In the genomic region with DNA sequence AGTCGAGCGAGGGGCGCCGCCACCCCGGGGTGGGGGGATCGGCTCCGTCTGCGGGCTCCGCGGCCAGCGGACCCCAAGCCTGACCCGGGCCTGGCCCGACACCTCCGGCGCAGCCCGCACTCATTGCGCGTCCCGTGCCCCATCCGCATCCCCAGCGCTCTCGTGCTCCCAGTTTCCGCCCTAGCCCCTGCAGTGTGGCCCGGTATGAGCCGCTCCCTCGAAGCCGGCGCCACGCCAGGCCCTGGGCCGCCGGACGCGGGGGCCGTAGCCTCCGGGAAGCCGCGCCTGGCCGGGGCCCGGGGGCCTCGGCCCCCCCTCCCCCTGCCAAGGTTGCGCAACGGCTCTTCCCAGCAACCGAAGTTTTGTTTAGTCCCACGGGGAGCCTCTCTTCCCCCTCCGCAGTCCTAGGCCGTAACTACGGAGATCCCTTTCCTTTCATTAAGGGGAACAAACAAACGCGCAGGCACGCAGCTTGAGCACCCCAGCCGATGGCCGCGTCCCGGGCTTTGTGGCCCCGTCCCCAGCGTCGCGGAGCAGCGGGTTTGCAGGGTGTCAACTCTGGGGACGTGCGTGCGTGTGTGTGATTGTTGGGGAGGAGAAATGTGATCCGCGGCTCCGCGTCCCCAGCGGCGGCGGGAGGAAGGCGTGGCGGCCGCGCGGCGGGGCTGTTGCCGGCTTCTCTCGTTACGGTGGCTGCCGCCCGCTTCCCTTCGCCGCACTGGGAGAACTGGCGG, we compare ENCODE assay signal across 8 cellular contexts. TPM values are rescaled to one million over a fixed set of nuclear protein-coding genes. Genes with fewer than 3 reads are reported as not detected.
DNase-seq lines count a peak whose midpoint lies in the region; FAIRE-seq and TF ChIP-seq lines count a peak whose summit lies in the region.

No MANE protein-coding gene starts in this region.

- H3K27ac ChIP-seq in neutrophil = peak overlapping the region; percentile 98
- peak overlapping the region; percentile 99 for H3K27ac ChIP-seq in substantia nigra (ENCODE audit: low read depth, low read length, poor library complexity, severe bottlenecking)

- no peaks in the 10 kb centered on the region for H3K4me1 ChIP-seq in ES-I3 (ENCODE audit: insufficient read depth, low read length)
- H3K4me1 ChIP-seq in neutrophil (ENCODE audit: control insufficient read depth in 1 of 2, insufficient read depth in 1 of 2, low read depth in 1 of 2, low read length in 1 of 2) = peaks cover 49 to 51% of the 10 kb centered on the region in 2 experiments

- peak; percentile 80 for DNase-seq in H4 (ENCODE audit: low spot score)
- peak; percentile 63 for DNase-seq in LoVo (ENCODE audit: low spot score)
- DNase-seq in SIG-M5 treated with dmso at 0.1 percent for 504 hours (lab: John Stamatoyannopoulos, UW; ENCODE audit: unreplicated experiment) = peak; percentile 91
- peak; percentile 39 to 67 (median 54) for DNase-seq in activated naive CD4-positive, alpha-beta T cell (lab: John Stamatoyannopoulos, UW)
- DNase-seq in frontal cortex (ENCODE audit: low spot score in 2 of 2) = peak; percentile 69 to 76
- peak in 47 of 49 donors; percentile 27 to 94 (median 73) for DNase-seq in substantia nigra (lab: John Stamatoyannopoulos, UW)

- H3K36me3 ChIP-seq in ES-I3 (ENCODE audit: insufficient read depth, low read length) (no peaks in the 10 kb centered on the region), neutrophil (no peaks in the 10 kb centered on the region)

- TF ChIP-seq CTCF in neutrophil (IDR thresholded peaks at IDR 0.05) = peak; percentile 58

- H3K9me3 ChIP-seq in ES-I3 (ENCODE audit: control insufficient read depth, insufficient read depth, low read length) (no peaks in the 10 kb centered on the region), neutrophil (no peaks in the 10 kb centered on the region)

- H3K4me3 ChIP-seq in neutrophil (ENCODE audit: low read depth in 1 of 2, low read length in 1 of 2) = peak overlapping the region; percentile 72 to 96

- no peaks in the 10 kb centered on the region for H3K27me3 ChIP-seq in neutrophil

- FAIRE-seq in frontal cortex (lab: Jason Lieb, UNC) = no peak

- peak overlapping the region; percentile 88 for H3K9ac ChIP-seq in ES-I3 (ENCODE audit: low read depth, low read length)

RNA-seq across cellular contexts. Expression of gene HIPK3, which starts 0.9 kb away (rescaled TPM):
- total RNA-seq in H4 (2014; rRNA removed; shearing (Covaris generic)) = 36.5 and 37.5 TPM in 2 replicates
- total RNA-seq in frontal cortex = 313 TPM

Comparison
In these comparisons a context has a peak if more than half of its experiments do, and no peak if none do; other contexts are left out.
1. Peak in every context shown above with its lines: DNase-seq, H3K4me3 ChIP-seq and H3K27ac ChIP-seq.